In the genomic region with DNA sequence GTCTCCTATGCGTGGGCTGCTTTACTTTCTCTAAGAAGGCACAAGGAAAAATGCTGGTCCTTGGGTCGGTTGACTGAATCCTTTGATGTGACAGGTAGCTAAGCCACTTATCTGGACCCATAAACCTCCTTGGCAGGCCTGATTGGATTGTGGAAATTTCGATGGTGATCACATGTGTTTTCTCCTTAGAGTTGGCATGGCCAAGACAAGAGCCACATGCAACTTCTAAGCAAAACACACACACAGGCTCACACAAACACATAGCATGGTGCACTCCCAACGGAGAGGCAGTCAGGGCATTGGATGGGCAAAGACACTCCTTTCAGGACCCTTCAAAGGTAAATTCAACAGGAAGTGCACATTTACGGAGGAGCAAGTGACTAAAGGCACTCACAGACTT, we compare ENCODE assay signal across 1 cellular context.
TF ChIP-seq lines count a peak whose summit lies in the region.

No MANE protein-coding gene starts in this region.

TF ChIP-seq in HepG2, 621 proteins besides CTCF, POLR2A, EP300 and RAD21 (continued from another document):
- TF ChIP-seq, protein P1, sequence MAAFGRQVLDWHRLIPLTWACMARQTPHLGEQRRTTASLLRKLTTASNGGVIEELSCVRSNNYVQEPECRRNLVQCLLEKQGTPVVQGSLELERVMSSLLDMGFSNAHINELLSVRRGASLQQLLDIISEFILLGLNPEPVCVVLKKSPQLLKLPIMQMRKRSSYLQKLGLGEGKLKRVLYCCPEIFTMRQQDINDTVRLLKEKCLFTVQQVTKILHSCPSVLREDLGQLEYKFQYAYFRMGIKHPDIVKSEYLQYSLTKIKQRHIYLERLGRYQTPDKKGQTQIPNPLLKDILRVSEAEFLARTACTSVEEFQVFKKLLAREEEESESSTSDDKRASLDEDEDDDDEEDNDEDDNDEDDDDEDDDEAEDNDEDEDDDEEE (CRISPR knock-in tag; IDR thresholded peaks at IDR 0.05): 0 out of 2 replicates have a peak, but pooled peaks have one; percentile 52
- TF ChIP-seq, protein P2, sequence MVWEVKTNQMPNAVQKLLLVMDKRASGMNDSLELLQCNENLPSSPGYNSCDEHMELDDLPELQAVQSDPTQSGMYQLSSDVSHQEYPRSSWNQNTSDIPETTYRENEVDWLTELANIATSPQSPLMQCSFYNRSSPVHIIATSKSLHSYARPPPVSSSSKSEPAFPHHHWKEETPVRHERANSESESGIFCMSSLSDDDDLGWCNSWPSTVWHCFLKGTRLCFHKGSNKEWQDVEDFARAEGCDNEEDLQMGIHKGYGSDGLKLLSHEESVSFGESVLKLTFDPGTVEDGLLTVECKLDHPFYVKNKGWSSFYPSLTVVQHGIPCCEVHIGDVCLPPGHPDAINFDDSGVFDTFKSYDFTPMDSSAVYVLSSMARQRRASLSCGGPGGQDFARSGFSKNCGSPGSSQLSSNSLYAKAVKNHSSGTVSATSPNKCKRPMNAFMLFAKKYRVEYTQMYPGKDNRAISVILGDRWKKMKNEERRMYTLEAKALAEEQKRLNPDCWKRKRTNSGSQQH (CRISPR knock-in tag; IDR thresholded peaks at IDR 0.05; ENCODE audit: low read depth): 0 out of 2 replicates have a peak, but pooled peaks have one; percentile 39
- TF ChIP-seq, protein P3, sequence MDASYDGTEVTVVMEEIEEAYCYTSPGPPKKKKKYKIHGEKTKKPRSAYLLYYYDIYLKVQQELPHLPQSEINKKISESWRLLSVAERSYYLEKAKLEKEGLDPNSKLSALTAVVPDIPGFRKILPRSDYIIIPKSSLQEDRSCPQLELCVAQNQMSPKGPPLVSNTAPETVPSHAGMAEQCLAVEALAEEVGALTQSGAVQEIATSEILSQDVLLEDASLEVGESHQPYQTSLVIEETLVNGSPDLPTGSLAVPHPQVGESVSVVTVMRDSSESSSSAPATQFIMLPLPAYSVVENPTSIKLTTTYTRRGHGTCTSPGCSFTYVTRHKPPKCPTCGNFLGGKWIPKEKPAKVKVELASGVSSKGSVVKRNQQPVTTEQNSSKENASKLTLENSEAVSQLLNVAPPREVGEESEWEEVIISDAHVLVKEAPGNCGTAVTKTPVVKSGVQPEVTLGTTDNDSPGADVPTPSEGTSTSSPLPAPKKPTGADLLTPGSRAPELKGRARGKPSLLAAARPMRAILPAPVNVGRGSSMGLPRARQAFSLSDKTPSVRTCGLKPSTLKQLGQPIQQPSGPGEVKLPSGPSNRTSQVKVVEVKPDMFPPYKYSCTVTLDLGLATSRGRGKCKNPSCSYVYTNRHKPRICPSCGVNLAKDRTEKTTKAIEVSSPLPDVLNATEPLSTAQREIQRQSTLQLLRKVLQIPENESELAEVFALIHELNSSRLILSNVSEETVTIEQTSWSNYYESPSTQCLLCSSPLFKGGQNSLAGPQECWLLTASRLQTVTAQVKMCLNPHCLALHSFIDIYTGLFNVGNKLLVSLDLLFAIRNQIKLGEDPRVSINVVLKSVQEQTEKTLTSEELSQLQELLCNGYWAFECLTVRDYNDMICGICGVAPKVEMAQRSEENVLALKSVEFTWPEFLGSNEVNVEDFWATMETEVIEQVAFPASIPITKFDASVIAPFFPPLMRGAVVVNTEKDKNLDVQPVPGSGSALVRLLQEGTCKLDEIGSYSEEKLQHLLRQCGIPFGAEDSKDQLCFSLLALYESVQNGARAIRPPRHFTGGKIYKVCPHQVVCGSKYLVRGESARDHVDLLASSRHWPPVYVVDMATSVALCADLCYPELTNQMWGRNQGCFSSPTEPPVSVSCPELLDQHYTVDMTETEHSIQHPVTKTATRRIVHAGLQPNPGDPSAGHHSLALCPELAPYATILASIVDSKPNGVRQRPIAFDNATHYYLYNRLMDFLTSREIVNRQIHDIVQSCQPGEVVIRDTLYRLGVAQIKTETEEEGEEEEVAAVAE (CRISPR knock-in tag; IDR thresholded peaks at IDR 0.05; ENCODE audit: borderline replicate concordance): no peak
- no peak for TF ChIP-seq MAZ (IDR thresholded peaks at IDR 0.05; ENCODE audit: borderline replicate concordance, low read depth, low read length)
- no peak for TF ChIP-seq MAZ (CRISPR knock-in tag; IDR thresholded peaks at IDR 0.05; ENCODE audit: low read depth)
- no peak for TF ChIP-seq EZH2 (conservative IDR thresholded peaks at IDR 0.05; ENCODE audit: low read depth, low read length)
- no peak for TF ChIP-seq TBX2 (CRISPR knock-in tag; IDR thresholded peaks at IDR 0.05; ENCODE audit: borderline replicate concordance)
- TF ChIP-seq, protein P4, sequence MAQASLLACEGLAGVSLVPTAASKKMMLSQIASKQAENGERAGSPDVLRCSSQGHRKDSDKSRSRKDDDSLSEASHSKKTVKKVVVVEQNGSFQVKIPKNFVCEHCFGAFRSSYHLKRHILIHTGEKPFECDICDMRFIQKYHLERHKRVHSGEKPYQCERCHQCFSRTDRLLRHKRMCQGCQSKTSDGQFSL (CRISPR knock-in tag; IDR thresholded peaks at IDR 0.05): no peak
- TF ChIP-seq ZNF329 (CRISPR knock-in tag; IDR thresholded peaks at IDR 0.05; ENCODE audit: low read depth): no peak
- no peak for TF ChIP-seq TBX3 (IDR thresholded peaks at IDR 0.05; ENCODE audit: borderline replicate concordance)
- TF ChIP-seq, protein P5, sequence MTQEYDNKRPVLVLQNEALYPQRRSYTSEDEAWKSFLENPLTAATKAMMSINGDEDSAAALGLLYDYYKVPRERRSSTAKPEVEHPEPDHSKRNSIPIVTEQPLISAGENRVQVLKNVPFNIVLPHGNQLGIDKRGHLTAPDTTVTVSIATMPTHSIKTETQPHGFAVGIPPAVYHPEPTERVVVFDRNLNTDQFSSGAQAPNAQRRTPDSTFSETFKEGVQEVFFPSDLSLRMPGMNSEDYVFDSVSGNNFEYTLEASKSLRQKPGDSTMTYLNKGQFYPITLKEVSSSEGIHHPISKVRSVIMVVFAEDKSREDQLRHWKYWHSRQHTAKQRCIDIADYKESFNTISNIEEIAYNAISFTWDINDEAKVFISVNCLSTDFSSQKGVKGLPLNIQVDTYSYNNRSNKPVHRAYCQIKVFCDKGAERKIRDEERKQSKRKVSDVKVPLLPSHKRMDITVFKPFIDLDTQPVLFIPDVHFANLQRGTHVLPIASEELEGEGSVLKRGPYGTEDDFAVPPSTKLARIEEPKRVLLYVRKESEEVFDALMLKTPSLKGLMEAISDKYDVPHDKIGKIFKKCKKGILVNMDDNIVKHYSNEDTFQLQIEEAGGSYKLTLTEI (CRISPR knock-in tag; conservative IDR thresholded peaks at IDR 0.05): no peak
- TF ChIP-seq, protein P6, sequence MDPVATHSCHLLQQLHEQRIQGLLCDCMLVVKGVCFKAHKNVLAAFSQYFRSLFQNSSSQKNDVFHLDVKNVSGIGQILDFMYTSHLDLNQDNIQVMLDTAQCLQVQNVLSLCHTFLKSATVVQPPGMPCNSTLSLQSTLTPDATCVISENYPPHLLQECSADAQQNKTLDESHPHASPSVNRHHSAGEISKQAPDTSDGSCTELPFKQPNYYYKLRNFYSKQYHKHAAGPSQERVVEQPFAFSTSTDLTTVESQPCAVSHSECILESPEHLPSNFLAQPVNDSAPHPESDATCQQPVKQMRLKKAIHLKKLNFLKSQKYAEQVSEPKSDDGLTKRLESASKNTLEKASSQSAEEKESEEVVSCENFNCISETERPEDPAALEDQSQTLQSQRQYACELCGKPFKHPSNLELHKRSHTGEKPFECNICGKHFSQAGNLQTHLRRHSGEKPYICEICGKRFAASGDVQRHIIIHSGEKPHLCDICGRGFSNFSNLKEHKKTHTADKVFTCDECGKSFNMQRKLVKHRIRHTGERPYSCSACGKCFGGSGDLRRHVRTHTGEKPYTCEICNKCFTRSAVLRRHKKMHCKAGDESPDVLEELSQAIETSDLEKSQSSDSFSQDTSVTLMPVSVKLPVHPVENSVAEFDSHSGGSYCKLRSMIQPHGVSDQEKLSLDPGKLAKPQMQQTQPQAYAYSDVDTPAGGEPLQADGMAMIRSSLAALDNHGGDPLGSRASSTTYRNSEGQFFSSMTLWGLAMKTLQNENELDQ (CRISPR knock-in tag; IDR thresholded peaks at IDR 0.05; ENCODE audit: borderline replicate concordance): no peak
- TF ChIP-seq ZNF775 (CRISPR knock-in tag; IDR thresholded peaks at IDR 0.05; ENCODE audit: borderline replicate concordance): no peak
- TF ChIP-seq SSRP1 (CRISPR knock-in tag; IDR thresholded peaks at IDR 0.05): 0 out of 2 replicates have a peak, but pooled peaks have one; percentile 27
- TF ChIP-seq ZNF75D (CRISPR knock-in tag; IDR thresholded peaks at IDR 0.05; ENCODE audit: borderline replicate concordance): no peak
- no peak for TF ChIP-seq NFE2L1 (CRISPR knock-in tag; IDR thresholded peaks at IDR 0.05; ENCODE audit: borderline replicate concordance)
- no peak for TF ChIP-seq TEAD2 (CRISPR knock-in tag; IDR thresholded peaks at IDR 0.05)
- no peak for TF ChIP-seq POLR2AphosphoS2 (IDR thresholded peaks at IDR 0.05; ENCODE audit: low read depth, low read length)
- no peak for TF ChIP-seq MLLT10 (CRISPR knock-in tag; IDR thresholded peaks at IDR 0.05)
- TF ChIP-seq, protein P7, sequence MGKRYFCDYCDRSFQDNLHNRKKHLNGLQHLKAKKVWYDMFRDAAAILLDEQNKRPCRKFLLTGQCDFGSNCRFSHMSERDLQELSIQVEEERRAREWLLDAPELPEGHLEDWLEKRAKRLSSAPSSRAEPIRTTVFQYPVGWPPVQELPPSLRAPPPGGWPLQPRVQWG (CRISPR knock-in tag; IDR thresholded peaks at IDR 0.05; ENCODE audit: borderline replicate concordance, low read depth): no peak
- TF ChIP-seq KDM6A (CRISPR knock-in tag; IDR thresholded peaks at IDR 0.05; ENCODE audit: low read depth): no peak
- TF ChIP-seq ZNF446 (CRISPR knock-in tag; IDR thresholded peaks at IDR 0.05): no peak
- TF ChIP-seq, protein P8, sequence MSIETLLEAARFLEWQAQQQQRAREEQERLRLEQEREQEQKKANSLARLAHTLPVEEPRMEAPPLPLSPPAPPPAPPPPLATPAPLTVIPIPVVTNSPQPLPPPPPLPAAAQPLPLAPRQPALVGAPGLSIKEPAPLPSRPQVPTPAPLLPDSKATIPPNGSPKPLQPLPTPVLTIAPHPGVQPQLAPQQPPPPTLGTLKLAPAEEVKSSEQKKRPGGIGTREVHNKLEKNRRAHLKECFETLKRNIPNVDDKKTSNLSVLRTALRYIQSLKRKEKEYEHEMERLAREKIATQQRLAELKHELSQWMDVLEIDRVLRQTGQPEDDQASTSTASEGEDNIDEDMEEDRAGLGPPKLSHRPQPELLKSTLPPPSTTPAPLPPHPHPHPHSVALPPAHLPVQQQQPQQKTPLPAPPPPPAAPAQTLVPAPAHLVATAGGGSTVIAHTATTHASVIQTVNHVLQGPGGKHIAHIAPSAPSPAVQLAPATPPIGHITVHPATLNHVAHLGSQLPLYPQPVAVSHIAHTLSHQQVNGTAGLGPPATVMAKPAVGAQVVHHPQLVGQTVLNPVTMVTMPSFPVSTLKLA (IDR thresholded peaks at IDR 0.05): peak; percentile 56; the same call in 1 of the 2 replicates
- no peak for TF ChIP-seq SMARCE1 (IDR thresholded peaks at IDR 0.05; ENCODE audit: borderline replicate concordance)
- TF ChIP-seq SP5 (CRISPR knock-in tag; IDR thresholded peaks at IDR 0.05; ENCODE audit: borderline replicate concordance, low read depth): no peak
- no peak for TF ChIP-seq NAIF1 (CRISPR knock-in tag; IDR thresholded peaks at IDR 0.05; ENCODE audit: borderline replicate concordance)
- TF ChIP-seq POLR2AphosphoS5 (IDR thresholded peaks at IDR 0.05; ENCODE audit: low read depth, low read length): no peak
- no peak for TF ChIP-seq TCF7L2 (IDR thresholded peaks at IDR 0.05; ENCODE audit: low read depth, low read length)
- TF ChIP-seq PCBP2 (optimal IDR thresholded peaks at IDR 0.05; ENCODE audit: low read depth, low read length, poor library complexity, severe bottlenecking): no peak
- TF ChIP-seq ZSCAN30 (CRISPR knock-in tag; IDR thresholded peaks at IDR 0.05): no peak
- TF ChIP-seq, protein P9, sequence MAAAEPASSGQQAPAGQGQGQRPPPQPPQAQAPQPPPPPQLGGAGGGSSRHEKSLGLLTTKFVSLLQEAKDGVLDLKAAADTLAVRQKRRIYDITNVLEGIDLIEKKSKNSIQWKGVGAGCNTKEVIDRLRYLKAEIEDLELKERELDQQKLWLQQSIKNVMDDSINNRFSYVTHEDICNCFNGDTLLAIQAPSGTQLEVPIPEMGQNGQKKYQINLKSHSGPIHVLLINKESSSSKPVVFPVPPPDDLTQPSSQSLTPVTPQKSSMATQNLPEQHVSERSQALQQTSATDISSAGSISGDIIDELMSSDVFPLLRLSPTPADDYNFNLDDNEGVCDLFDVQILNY (CRISPR knock-in tag; conservative IDR thresholded peaks at IDR 0.05): no peak
- TF ChIP-seq, protein P10, sequence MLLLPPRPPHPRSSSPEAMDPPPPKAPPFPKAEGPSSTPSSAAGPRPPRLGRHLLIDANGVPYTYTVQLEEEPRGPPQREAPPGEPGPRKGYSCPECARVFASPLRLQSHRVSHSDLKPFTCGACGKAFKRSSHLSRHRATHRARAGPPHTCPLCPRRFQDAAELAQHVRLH (CRISPR knock-in tag; IDR thresholded peaks at IDR 0.05; ENCODE audit: borderline replicate concordance, low read depth): no peak
